Comparison of ENCODE assay signal across 8 cellular contexts in the genomic region with DNA sequence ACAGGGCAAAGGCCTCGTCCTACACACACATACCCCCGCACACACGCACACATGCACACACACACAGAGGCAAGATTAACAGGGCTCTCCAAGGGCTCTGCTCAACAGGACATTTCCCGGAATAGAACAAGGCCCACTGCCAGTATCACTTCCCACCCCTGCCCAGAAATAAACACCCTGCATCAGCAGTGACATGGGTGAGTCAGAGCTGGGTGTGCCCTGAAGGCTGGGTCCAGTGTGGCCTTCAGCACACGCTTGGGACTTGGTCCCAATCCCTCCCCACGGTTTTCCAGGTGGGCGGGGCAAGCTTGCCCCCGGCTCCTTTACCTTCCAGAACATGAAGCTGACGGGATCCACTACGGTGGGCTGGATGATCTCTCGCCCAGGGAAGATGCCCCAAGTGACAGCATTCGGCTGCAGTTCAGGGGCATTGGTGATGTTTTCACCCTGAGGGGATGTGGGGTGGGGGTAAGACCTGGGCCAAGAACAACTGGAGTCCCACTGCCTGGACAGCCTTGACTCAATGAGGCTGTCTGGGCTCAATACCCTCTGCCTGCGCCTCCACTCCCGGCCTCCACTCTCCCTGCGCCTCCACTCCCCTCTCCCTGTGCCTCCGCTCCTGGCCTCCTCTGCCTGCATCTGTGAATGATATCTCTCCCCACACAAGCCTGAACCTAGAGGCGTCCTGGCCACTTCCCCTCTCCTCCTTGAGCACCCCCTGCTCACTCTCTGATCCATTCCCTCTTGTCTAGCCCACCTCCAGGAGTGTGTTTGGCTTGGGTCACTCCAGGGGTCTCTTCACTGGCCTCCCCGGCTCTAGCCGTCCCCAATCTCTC. TPM values are rescaled to one million over a fixed set of nuclear protein-coding genes. Genes with fewer than 3 reads are reported as not detected.
A peak's percentile ranks its signal among the peaks of the same experiment; 100 is the strongest.
DNase-seq lines count a peak whose midpoint lies in the region; ATAC-seq and TF ChIP-seq lines count a peak whose summit lies in the region.

No MANE protein-coding gene starts in this region.

- no peaks in the 10 kb centered on the region for H3K27me3 ChIP-seq in HCT116 (ENCODE audit: insufficient read depth, low read length)
- H3K27me3 ChIP-seq in spleen (replicated peaks in 1 of 7): no peaks in the 10 kb centered on the region

- H3K9ac ChIP-seq in HCT116 (ENCODE audit: low read length): peak overlapping the region; percentile 50; the same call in 1 of the 2 replicates

- no peaks in the 10 kb centered on the region for H3K9me2 ChIP-seq in HCT116 (ENCODE audit: insufficient read depth)

- TF ChIP-seq POLR2A in HCT116 (IDR thresholded peaks at IDR 0.05; ENCODE audit: borderline replicate concordance, extremely low read depth, insufficient read depth, insufficient read length) (no peak), spleen (IDR thresholded peaks at IDR 0.05) (no peak)

- H3K27ac ChIP-seq in HCT116 (ENCODE audit: low read depth, low read length) (peak overlapping the region; percentile 37; the same call in 1 of the 2 replicates), spleen (peak overlapping the region; percentile 70 to 91 (median 86))

- TF ChIP-seq CTCF in HCT116 (IDR thresholded peaks at IDR 0.05 in 2 of 3, conservative IDR thresholded peaks at IDR 0.05 in 1 of 3; ENCODE audit: borderline replicate concordance in 1 of 3, insufficient read depth in 1 of 3, low read depth in 2 of 3, low read length in 2 of 3) (no peak), astrocyte of the cerebellum (IDR thresholded peaks at IDR 0.05; ENCODE audit: low read depth, low read length, missing control alignments) (no peak), spleen (IDR thresholded peaks at IDR 0.05 in 8 of 11, conservative IDR thresholded peaks at IDR 0.05 in 3 of 11) (no peak)

- intact Hi-C loops in HCT116 (cut with micrococcal nuclease) (no loop called here), spleen (cut with DNase I; ENCODE audit: low total_unique reads) (no loop called here)

- POLR2A ChIA-PET in HCT116 (lab: Charles Lee): interaction anchor here (1.1 to 1.2 kb wide), 2 partner anchors 15 to 117 kb away, joined by 5 to 6 read pairs; partner anchors contain the start of genes CLCN6 and MTHFR

- H3K4me1 ChIP-seq in HCT116 (ENCODE audit: control insufficient read depth in 1 of 2, insufficient read depth in 2 of 2, low read length in 2 of 2) (peaks cover 34 to 71% of the 10 kb centered on the region in 2 experiments), spleen (peaks cover 45 to 93% (median 69%) of the 10 kb centered on the region in 6 donors)

- RAD21 ChIA-PET in HCT116 (lab: Charles Lee; ENCODE audit: low non-redundant PET in 1 of 2, low total read pairs in 2 of 2, uncharacterized antibody in 2 of 2, unreplicated experiment in 2 of 2): no interaction called here

- H3K4me2 ChIP-seq in HCT116 (ENCODE audit: low read length): peak overlapping the region; percentile 71

- WGBS in spleen, 5 donors: 65 to 83% (median 71%) methylated on average over 17 to 19 of the region's 19 CpGs

- peak; percentile 86 for ATAC-seq in HCT116

- in situ Hi-C loops in astrocyte of the cerebellum (cut with HindIII; ENCODE audit: low sequenced_read_pairs): no loop called here

- no peak overlapping the region for H2AFZ ChIP-seq in HCT116 (ENCODE audit: low read depth, low read length, poor library complexity, severe bottlenecking)

- TSS peak; percentile 69 for BruUV-seq in HCT116 (replicated peaks; lab: Mats Ljungman, UMichigan)

- no peaks in the 10 kb centered on the region for H3K9me3 ChIP-seq in HCT116 (ENCODE audit: control insufficient read depth in 1 of 2, insufficient read depth in 1 of 2, low read depth in 1 of 2, low read length in 2 of 2)
- no peaks in the 10 kb centered on the region for H3K9me3 ChIP-seq in spleen

- H3K36me3 ChIP-seq in HCT116 (ENCODE audit: control insufficient read depth in 1 of 2, insufficient read depth in 2 of 2, low read length in 2 of 2): no peaks in the 10 kb centered on the region
- peaks cover 4 to 82% (median 58%) of the 10 kb centered on the region in 6 donors for H3K36me3 ChIP-seq in spleen

- no peaks in the 10 kb centered on the region for H3K79me2 ChIP-seq in HCT116 (ENCODE audit: insufficient read depth, low read length)

- peak overlapping the region in 1 of 2 experiments; percentile 3; a peak in 1 of 4 replicates for H3K4me3 ChIP-seq in HCT116 (replicated peaks in 1 of 2; ENCODE audit: low read depth in 1 of 2, low read length in 2 of 2)
- no peak overlapping the region for H3K4me3 ChIP-seq in astrocyte of the cerebellum (ENCODE audit: low read depth, low read length)
- H3K4me3 ChIP-seq in spleen: no peak overlapping the region

- TF ChIP-seq RAD21 in HCT116 (IDR thresholded peaks at IDR 0.05; ENCODE audit: low read depth): no peak

- CTCF ChIA-PET in HCT116 (lab: Charles Lee): no interaction called here

- H4K20me1 ChIP-seq in HCT116 (ENCODE audit: insufficient read depth): no peaks in the 10 kb centered on the region

- DNase-seq in HCT116 (ENCODE audit: low read depth, low spot score) (peak; percentile 72), astrocyte of the cerebellum (ENCODE audit: low read depth) (peak; percentile 62), hippocampal formation (lab: John Stamatoyannopoulos, UW) (peak; percentile 42 to 50), spleen (peak; percentile 90), NCI-H510A treated with DMSO at 0.1 percent for 48 hours (lab: John Stamatoyannopoulos, UW) (no peak), NCI-H1048 (lab: John Stamatoyannopoulos, UW) (no peak), DMS 273 (lab: John Stamatoyannopoulos, UW; ENCODE audit: unreplicated experiment) (no peak), SW 1271 (lab: John Stamatoyannopoulos, UW) (no peak)

TF ChIP-seq in HCT116, 20 proteins besides CTCF, POLR2A, EP300 and RAD21:
- TF ChIP-seq EZH2phosphoT487 (IDR thresholded peaks at IDR 0.05; ENCODE audit: borderline replicate concordance): no peak
- TF ChIP-seq ELF1 (IDR thresholded peaks at IDR 0.05; ENCODE audit: borderline replicate concordance, low read depth): no peak
- TF ChIP-seq POLR2AphosphoS5 (IDR thresholded peaks at IDR 0.05; ENCODE audit: low read depth, low read length): peak; percentile 76

RNA-seq across cellular contexts. Expression of gene MTHFR, which starts 14.7 kb away (rescaled TPM):
- total RNA-seq in HCT116 (2021; ENCODE audit: unreplicated experiment) (20.9 TPM), spleen (10 to 100 TPM; 46.5 to 79.8 (median 76.0) TPM)
- 9.1 and 10.7 TPM in 2 replicates for polyA plus RNA-seq in HCT116 (2012)
- 10 to 100 TPM in 1 of 3 donors, 1 to 10 TPM in 2; 6.7 to 23.4 (median 8.3) TPM for polyA plus RNA-seq in spleen

RNA-seq across cellular contexts. Expression of gene CLCN6, which starts 14.9 kb away (rescaled TPM):
- total RNA-seq in HCT116 (2021; ENCODE audit: unreplicated experiment) (13.7 TPM), spleen (10 to 100 TPM; 21.2 to 34.4 (median 27.9) TPM)
- polyA plus RNA-seq in HCT116 (2012): 5.6 and 6.3 TPM in 2 replicates
- 10 to 100 TPM in 2 of 3 donors, 1 to 10 TPM in 1; 6.3 to 13.5 (median 12.4) TPM for polyA plus RNA-seq in spleen

RNA-seq across cellular contexts. Expression of gene C1orf167, which starts 29.1 kb away (rescaled TPM):
- 0.12 TPM for total RNA-seq in HCT116 (2021; ENCODE audit: unreplicated experiment)
- polyA plus RNA-seq in HCT116 (2012): 0.59 and 1.4 TPM in 2 replicates
- 1 to 10 TPM in 1 of 7 donors, under 1 TPM in 5, not detected in 1; 0.74 to 4.8 (median 0.86) TPM for total RNA-seq in spleen
- polyA plus RNA-seq in spleen: 1 to 10 TPM in 2 of 3 donors, under 1 TPM in 1; 0.96 to 1.7 (median 1.7) TPM

RNA-seq across cellular contexts. Expression of gene AGTRAP, which starts 55.2 kb away (rescaled TPM):
- total RNA-seq in HCT116 (2021; ENCODE audit: unreplicated experiment) (49.0 TPM), spleen (100 to 1,000 TPM in 2 of 7 donors, 10 to 100 TPM in 5; 48.5 to 120 (median 64.2) TPM)
- 51.9 and 61.4 TPM in 2 replicates for polyA plus RNA-seq in HCT116 (2012)
- 10 to 100 TPM; 40.8 to 54.7 (median 50.5) TPM for polyA plus RNA-seq in spleen

RNA-seq across cellular contexts. Expression of gene NPPA, which starts 56.5 kb away (rescaled TPM):
- not detected for total RNA-seq in HCT116 (2021; ENCODE audit: unreplicated experiment)
- 0.09 and 0.12 TPM in 2 replicates for polyA plus RNA-seq in HCT116 (2012)
- 1 to 10 TPM in 1 of 7 donors, not detected in 6; 2.6 TPM for total RNA-seq in spleen
- 1 to 10 TPM in 1 of 3 donors, under 1 TPM in 2; 0.22 to 2.9 (median 0.24) TPM for polyA plus RNA-seq in spleen

Comparison
In these comparisons a context has a peak if more than half of its experiments do, and no peak if none do; other contexts are left out.
1. DNase-seq: peak in HCT116 (single experiment), astrocyte of the cerebellum (single experiment), hippocampal formation (2 of 2) and spleen (single experiment); none in NCI-H510A treated with DMSO at 0.1 percent for 48 hours (single experiment), NCI-H1048 (single experiment), DMS 273 (single experiment) and SW 1271 (0 of 2).